In the genomic region with DNA sequence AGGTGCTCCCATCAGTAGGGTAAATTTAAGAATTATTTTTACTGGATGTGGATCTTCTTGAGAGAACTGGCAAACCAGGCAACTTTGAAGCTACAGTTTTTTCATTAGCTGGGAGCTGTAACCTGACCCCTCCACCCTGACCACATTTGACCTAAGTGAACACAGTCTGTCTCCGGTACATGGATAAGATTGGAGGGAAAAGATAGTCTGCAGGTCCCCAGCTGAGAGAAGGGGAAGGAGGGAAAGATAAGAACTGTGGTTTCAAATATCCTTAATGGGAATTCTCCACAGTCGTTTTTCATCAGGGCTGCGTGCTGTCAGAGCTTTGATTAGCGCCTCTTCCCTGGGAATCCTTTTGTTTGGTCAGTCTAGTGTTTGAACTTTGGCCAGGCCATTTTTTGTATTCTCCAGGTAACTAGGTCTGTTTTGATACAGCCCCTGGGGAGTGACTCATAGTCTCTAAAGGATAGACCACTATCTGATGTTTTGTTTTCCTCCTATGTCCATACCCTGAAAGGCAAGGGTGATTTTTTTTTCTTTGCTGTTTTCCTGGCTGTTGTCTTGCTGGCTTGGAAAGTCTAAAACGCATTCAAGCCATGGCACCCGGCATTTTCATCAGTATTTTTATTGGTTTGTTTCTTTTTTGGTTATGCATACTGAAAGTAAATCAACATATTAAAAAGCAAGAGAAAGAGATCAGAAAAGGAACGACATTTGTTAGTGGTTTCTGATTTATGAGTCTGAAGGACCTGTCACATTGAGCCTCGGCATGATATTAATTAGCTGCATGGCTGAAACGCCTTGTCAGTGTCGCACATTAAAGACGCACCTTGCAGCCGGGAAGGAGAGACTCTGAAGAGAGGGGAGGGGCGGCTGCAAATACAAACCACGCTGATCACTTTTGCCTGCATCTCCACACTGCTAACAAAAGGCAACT, we compare ENCODE assay signal across 1 cellular context.
TF ChIP-seq lines count a peak whose summit lies in the region.

No MANE protein-coding gene starts in this region.

TF ChIP-seq in HepG2, 621 proteins besides CTCF, POLR2A, EP300 and RAD21 (continued from another document and continues in another):
- TF ChIP-seq, protein P1, sequence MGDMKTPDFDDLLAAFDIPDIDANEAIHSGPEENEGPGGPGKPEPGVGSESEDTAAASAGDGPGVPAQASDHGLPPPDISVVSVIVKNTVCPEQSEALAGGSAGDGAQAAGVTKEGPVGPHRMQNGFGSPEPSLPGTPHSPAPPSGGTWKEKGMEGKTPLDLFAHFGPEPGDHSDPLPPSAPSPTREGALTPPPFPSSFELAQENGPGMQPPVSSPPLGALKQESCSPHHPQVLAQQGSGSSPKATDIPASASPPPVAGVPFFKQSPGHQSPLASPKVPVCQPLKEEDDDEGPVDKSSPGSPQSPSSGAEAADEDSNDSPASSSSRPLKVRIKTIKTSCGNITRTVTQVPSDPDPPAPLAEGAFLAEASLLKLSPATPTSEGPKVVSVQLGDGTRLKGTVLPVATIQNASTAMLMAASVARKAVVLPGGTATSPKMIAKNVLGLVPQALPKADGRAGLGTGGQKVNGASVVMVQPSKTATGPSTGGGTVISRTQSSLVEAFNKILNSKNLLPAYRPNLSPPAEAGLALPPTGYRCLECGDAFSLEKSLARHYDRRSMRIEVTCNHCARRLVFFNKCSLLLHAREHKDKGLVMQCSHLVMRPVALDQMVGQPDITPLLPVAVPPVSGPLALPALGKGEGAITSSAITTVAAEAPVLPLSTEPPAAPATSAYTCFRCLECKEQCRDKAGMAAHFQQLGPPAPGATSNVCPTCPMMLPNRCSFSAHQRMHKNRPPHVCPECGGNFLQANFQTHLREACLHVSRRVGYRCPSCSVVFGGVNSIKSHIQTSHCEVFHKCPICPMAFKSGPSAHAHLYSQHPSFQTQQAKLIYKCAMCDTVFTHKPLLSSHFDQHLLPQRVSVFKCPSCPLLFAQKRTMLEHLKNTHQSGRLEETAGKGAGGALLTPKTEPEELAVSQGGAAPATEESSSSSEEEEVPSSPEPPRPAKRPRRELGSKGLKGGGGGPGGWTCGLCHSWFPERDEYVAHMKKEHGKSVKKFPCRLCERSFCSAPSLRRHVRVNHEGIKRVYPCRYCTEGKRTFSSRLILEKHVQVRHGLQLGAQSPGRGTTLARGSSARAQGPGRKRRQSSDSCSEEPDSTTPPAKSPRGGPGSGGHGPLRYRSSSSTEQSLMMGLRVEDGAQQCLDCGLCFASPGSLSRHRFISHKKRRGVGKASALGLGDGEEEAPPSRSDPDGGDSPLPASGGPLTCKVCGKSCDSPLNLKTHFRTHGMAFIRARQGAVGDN (CRISPR knock-in tag; IDR thresholded peaks at IDR 0.05) = no peak; the same call in 1 of the 2 replicates
- peak; percentile 35 to 54; a peak in 3 of 4 replicates for TF ChIP-seq NR2F1 (CRISPR knock-in tag; IDR thresholded peaks at IDR 0.05)
- TF ChIP-seq, protein P2, sequence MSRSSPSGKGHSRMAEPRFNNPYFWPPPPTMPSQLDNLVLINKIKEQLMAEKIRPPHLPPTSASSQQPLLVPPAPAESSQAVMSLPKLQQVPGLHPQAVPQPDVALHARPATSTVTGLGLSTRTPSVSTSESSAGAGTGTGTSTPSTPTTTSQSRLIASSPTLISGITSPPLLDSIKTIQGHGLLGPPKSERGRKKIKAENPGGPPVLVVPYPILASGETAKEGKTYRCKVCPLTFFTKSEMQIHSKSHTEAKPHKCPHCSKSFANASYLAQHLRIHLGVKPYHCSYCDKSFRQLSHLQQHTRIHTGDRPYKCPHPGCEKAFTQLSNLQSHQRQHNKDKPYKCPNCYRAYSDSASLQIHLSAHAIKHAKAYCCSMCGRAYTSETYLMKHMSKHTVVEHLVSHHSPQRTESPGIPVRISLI (CRISPR knock-in tag; IDR thresholded peaks at IDR 0.05; ENCODE audit: borderline replicate concordance) = peak; percentile 97
- TF ChIP-seq ZBTB44 (CRISPR knock-in tag; IDR thresholded peaks at IDR 0.05) = no peak
- TF ChIP-seq CEBPG (CRISPR knock-in tag; IDR thresholded peaks at IDR 0.05) = no peak; the same call in none of the 2 replicates
- TF ChIP-seq SIX1 (CRISPR knock-in tag; IDR thresholded peaks at IDR 0.05; ENCODE audit: borderline replicate concordance) = peak; percentile 99
- no peak for TF ChIP-seq HHEX (CRISPR knock-in tag; IDR thresholded peaks at IDR 0.05)
- TF ChIP-seq, protein P3, sequence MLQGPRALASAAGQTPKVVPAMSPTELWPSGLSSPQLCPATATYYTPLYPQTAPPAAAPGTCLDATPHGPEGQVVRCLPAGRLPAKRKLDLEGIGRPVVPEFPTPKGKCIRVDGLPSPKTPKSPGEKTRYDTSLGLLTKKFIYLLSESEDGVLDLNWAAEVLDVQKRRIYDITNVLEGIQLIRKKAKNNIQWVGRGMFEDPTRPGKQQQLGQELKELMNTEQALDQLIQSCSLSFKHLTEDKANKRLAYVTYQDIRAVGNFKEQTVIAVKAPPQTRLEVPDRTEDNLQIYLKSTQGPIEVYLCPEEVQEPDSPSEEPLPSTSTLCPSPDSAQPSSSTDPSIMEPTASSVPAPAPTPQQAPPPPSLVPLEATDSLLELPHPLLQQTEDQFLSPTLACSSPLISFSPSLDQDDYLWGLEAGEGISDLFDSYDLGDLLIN (CRISPR knock-in tag; IDR thresholded peaks at IDR 0.05; ENCODE audit: borderline replicate concordance) = peak; percentile 65; the same call in 1 of the 2 replicates
- TF ChIP-seq NFIC (IDR thresholded peaks at IDR 0.05; ENCODE audit: low read length) = peak; percentile 95
- TF ChIP-seq PCBP2 (optimal IDR thresholded peaks at IDR 0.05; ENCODE audit: low read depth, low read length, poor library complexity, severe bottlenecking) = no peak
- TF ChIP-seq GATAD2A (CRISPR knock-in tag; IDR thresholded peaks at IDR 0.05) = peak; percentile 98
- peak; percentile 19; the same call in 1 of the 2 replicates for TF ChIP-seq SNAPC2 (CRISPR knock-in tag; IDR thresholded peaks at IDR 0.05)
- peak; percentile 23; the same call in 1 of the 2 replicates for TF ChIP-seq ZFP36L1 (CRISPR knock-in tag; IDR thresholded peaks at IDR 0.05)
- TF ChIP-seq SKIL (CRISPR knock-in tag; IDR thresholded peaks at IDR 0.05; ENCODE audit: borderline replicate concordance) = peak; percentile 93
- TF ChIP-seq, protein P4, sequence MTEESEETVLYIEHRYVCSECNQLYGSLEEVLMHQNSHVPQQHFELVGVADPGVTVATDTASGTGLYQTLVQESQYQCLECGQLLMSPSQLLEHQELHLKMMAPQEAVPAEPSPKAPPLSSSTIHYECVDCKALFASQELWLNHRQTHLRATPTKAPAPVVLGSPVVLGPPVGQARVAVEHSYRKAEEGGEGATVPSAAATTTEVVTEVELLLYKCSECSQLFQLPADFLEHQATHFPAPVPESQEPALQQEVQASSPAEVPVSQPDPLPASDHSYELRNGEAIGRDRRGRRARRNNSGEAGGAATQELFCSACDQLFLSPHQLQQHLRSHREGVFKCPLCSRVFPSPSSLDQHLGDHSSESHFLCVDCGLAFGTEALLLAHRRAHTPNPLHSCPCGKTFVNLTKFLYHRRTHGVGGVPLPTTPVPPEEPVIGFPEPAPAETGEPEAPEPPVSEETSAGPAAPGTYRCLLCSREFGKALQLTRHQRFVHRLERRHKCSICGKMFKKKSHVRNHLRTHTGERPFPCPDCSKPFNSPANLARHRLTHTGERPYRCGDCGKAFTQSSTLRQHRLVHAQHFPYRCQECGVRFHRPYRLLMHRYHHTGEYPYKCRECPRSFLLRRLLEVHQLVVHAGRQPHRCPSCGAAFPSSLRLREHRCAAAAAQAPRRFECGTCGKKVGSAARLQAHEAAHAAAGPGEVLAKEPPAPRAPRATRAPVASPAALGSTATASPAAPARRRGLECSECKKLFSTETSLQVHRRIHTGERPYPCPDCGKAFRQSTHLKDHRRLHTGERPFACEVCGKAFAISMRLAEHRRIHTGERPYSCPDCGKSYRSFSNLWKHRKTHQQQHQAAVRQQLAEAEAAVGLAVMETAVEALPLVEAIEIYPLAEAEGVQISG (CRISPR knock-in tag; IDR thresholded peaks at IDR 0.05) = peak; percentile 47
- TF ChIP-seq ZNF33B (CRISPR knock-in tag; IDR thresholded peaks at IDR 0.05) = no peak
- TF ChIP-seq FOSL1 (CRISPR knock-in tag; IDR thresholded peaks at IDR 0.05; ENCODE audit: borderline replicate concordance) = peak; percentile 91
- peak; percentile 67; the same call in 1 of the 2 replicates for TF ChIP-seq TARDBP (CRISPR knock-in tag; IDR thresholded peaks at IDR 0.05)
- no peak for TF ChIP-seq ZNF780A (CRISPR knock-in tag; IDR thresholded peaks at IDR 0.05)
- TF ChIP-seq ZNF232 (CRISPR knock-in tag; IDR thresholded peaks at IDR 0.05; ENCODE audit: borderline replicate concordance) = peak; percentile 58; the same call in 1 of the 2 replicates
- no peak for TF ChIP-seq ZNF562 (CRISPR knock-in tag; IDR thresholded peaks at IDR 0.05; ENCODE audit: borderline replicate concordance)
- TF ChIP-seq NFE2L2 (IDR thresholded peaks at IDR 0.05; ENCODE audit: low read length) = no peak
- TF ChIP-seq, protein P5, sequence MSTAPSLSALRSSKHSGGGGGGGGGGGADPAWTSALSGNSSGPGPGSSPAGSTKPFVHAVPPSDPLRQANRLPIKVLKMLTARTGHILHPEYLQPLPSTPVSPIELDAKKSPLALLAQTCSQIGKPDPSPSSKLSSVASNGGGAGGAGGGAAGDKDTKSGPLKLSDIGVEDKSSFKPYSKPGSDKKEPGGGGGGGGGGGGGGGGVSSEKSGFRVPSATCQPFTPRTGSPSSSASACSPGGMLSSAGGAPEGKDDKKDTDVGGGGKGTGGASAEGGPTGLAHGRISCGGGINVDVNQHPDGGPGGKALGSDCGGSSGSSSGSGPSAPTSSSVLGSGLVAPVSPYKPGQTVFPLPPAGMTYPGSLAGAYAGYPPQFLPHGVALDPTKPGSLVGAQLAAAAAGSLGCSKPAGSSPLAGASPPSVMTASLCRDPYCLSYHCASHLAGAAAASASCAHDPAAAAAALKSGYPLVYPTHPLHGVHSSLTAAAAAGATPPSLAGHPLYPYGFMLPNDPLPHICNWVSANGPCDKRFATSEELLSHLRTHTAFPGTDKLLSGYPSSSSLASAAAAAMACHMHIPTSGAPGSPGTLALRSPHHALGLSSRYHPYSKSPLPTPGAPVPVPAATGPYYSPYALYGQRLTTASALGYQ (CRISPR knock-in tag; IDR thresholded peaks at IDR 0.05) = peak; percentile 92
- no peak for TF ChIP-seq SSRP1 (CRISPR knock-in tag; IDR thresholded peaks at IDR 0.05)
- no peak for TF ChIP-seq SCMH1 (CRISPR knock-in tag; IDR thresholded peaks at IDR 0.05; ENCODE audit: borderline replicate concordance)
- TF ChIP-seq ZBTB38 (CRISPR knock-in tag; IDR thresholded peaks at IDR 0.05) = no peak
- peak; percentile 32 for TF ChIP-seq KLF9 (CRISPR knock-in tag; IDR thresholded peaks at IDR 0.05; ENCODE audit: low read depth)
- peak; percentile 39; the same call in 1 of the 2 replicates for TF ChIP-seq DPF2 (CRISPR knock-in tag; IDR thresholded peaks at IDR 0.05; ENCODE audit: borderline replicate concordance, low read depth)
- no peak for TF ChIP-seq SP2 (CRISPR knock-in tag; IDR thresholded peaks at IDR 0.05)
- 0 out of 2 replicates have a peak, but pooled peaks have one; percentile 40 for TF ChIP-seq ZNF44 (CRISPR knock-in tag; IDR thresholded peaks at IDR 0.05)
- peak; percentile 84 for TF ChIP-seq RARA (CRISPR knock-in tag; IDR thresholded peaks at IDR 0.05)
- peak; percentile 57 for TF ChIP-seq DMAP1 (CRISPR knock-in tag; IDR thresholded peaks at IDR 0.05)
- no peak for TF ChIP-seq CCAR2 (optimal IDR thresholded peaks at IDR 0.05; ENCODE audit: low read depth, low read length)
- peak; percentile 64; the same call in 1 of the 2 replicates for TF ChIP-seq CHD4 (IDR thresholded peaks at IDR 0.05; ENCODE audit: borderline replicate concordance, low read length)
- peak; percentile 79; the same call in 1 of the 2 replicates for TF ChIP-seq KAT7 (CRISPR knock-in tag; IDR thresholded peaks at IDR 0.05; ENCODE audit: borderline replicate concordance)
- TF ChIP-seq ZNF446 (CRISPR knock-in tag; IDR thresholded peaks at IDR 0.05) = no peak
- TF ChIP-seq ZNF383 (CRISPR knock-in tag; IDR thresholded peaks at IDR 0.05; ENCODE audit: borderline replicate concordance) = no peak
- TF ChIP-seq RBM39 (IDR thresholded peaks at IDR 0.05; ENCODE audit: low read depth, low read length, poor library complexity, severe bottlenecking) = no peak
- no peak for TF ChIP-seq MAZ (IDR thresholded peaks at IDR 0.05; ENCODE audit: borderline replicate concordance, low read depth, low read length)
- peak; percentile 49; the same call in 1 of the 2 replicates for TF ChIP-seq MAZ (CRISPR knock-in tag; IDR thresholded peaks at IDR 0.05; ENCODE audit: low read depth)
- TF ChIP-seq SMAD3 (CRISPR knock-in tag; IDR thresholded peaks at IDR 0.05) = peak; percentile 85
- TF ChIP-seq ZNF580 (CRISPR knock-in tag; IDR thresholded peaks at IDR 0.05; ENCODE audit: borderline replicate concordance, low read depth) = peak; percentile 48
- TF ChIP-seq ZNF614 (CRISPR knock-in tag; IDR thresholded peaks at IDR 0.05; ENCODE audit: borderline replicate concordance) = peak; percentile 88
- TF ChIP-seq MAFK (conservative IDR thresholded peaks at IDR 0.05 in 1 of 2, IDR thresholded peaks at IDR 0.05 in 1 of 2; ENCODE audit: low read length in 2 of 2) = no peak
- TF ChIP-seq ZMYM4 (CRISPR knock-in tag; IDR thresholded peaks at IDR 0.05) = peak; percentile 93
- TF ChIP-seq PITX1 (CRISPR knock-in tag; IDR thresholded peaks at IDR 0.05) = peak; percentile 95
- peak; percentile 62; the same call in 1 of the 2 replicates for TF ChIP-seq SRF (IDR thresholded peaks at IDR 0.05; ENCODE audit: low read depth, low read length)
- TF ChIP-seq ZNF124 (CRISPR knock-in tag; IDR thresholded peaks at IDR 0.05) = 0 out of 2 replicates have a peak, but pooled peaks have one; percentile 44
